Comparison of ENCODE assay signal across 21 cellular contexts in genomic region chrX:71945435-71945834, GRCh38.
"Had no signal": no experiment of that assay in that cellular context is flagged by ENCODE, and none has a peak within 500 bp of the region (broad histone marks: within the 10 kb centered on the region; RNA-seq: fewer than 3 reads in every experiment).

No MANE protein-coding gene starts in this region.

- H3K4me3 ChIP-seq: coronary artery, lower lobe of right lung, neural progenitor cell, right atrium auricular region, skin epidermis, stomach, thoracic aorta, tibial nerve, upper lobe of left lung, uterus had no signal

- H3K36me3 Mint-ChIP-seq: naive B cell; natural killer cell treated with Interleukin-12 subunit alpha and Interleukin-12 subunit beta and Interleukin-15 and Interleukin-18, amount 100 ng/mL, for 72 hours had no signal

- H3K36me3 ChIP-seq: lower lobe of right lung, neural progenitor cell, right atrium auricular region, stomach, thoracic aorta, tibial nerve, upper lobe of left lung, uterus had no signal

- H3K27ac ChIP-seq: coronary artery, lower lobe of right lung, neural progenitor cell, parathyroid adenoma, right atrium auricular region, skin epidermis, thoracic aorta, upper lobe of left lung, uterus had no signal

- ATAC-seq: left ventricle myocardium superior; lower lobe of right lung; natural killer cell treated with Interleukin-12 subunit alpha and Interleukin-12 subunit beta and Interleukin-15 and Interleukin-18, amount 100 ng/mL, for 72 hours had no signal

- H3K9me3 Mint-ChIP-seq: central memory CD8-positive, alpha-beta T cell; naive B cell; natural killer cell treated with Interleukin-12 subunit alpha and Interleukin-12 subunit beta and Interleukin-15 and Interleukin-18, amount 100 ng/mL, for 72 hours; neural progenitor cell had no signal

- H3K27ac Mint-ChIP-seq: naive B cell; natural killer cell treated with Interleukin-12 subunit alpha and Interleukin-12 subunit beta and Interleukin-15 and Interleukin-18, amount 100 ng/mL, for 72 hours; neural progenitor cell; progenitor cell of endocrine pancreas had no signal

- DNase-seq: dermis blood vessel endothelial cell; left ventricle myocardium superior; lower lobe of right lung; naive B cell; stimulated activated CD4-positive, alpha-beta T cell treated with anti-CD3 and anti-CD28 coated beads, Interleukin-15, amount 100 ng/mL, for 24 hours; stimulated activated CD4-positive, alpha-beta T cell treated with anti-CD3 and anti-CD28 coated beads, Interleukin-2, amount 100 ng/mL, for 48 hours; stimulated activated naive CD4-positive, alpha-beta T cell; stomach; substantia nigra; upper lobe of left lung; uterus had no signal

- H3K27me3 Mint-ChIP-seq: progenitor cell of endocrine pancreas had no signal

- H3K4me1 Mint-ChIP-seq: central memory CD8-positive, alpha-beta T cell; naive B cell had no signal

- H3K4me1 ChIP-seq: lower lobe of right lung, parathyroid adenoma, right atrium auricular region, upper lobe of left lung, uterus had no signal

- H3K4me3 Mint-ChIP-seq: central memory CD8-positive, alpha-beta T cell; natural killer cell treated with Interleukin-12 subunit alpha and Interleukin-12 subunit beta and Interleukin-15 and Interleukin-18, amount 100 ng/mL, for 72 hours; neural progenitor cell had no signal
